1 cellular context compared by ENCODE assay signal in the genomic region with DNA sequence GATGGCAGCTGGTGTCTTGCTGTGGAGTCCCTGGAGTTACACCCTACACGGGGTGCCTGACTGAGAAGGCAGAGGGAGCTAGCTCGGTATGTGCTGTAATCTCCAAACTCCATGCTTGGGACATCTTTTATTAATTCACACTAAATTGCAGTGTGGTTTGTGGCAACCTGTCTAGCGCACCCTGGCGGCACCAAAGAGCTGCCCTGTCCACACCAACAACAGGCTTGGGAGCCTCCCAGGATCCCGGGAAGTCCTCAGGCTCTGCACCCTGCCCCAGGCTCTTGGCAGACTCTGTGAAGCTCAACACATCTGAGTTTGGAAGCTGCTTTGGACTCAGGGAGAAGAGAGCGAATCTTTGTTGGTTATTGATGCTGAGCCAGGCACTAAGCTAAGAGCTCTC.
TF ChIP-seq lines count a peak whose summit lies in the region.

No MANE protein-coding gene starts in this region.

TF ChIP-seq in A549, 52 proteins besides CTCF, POLR2A, EP300 and RAD21 (continued from another document):
- TF ChIP-seq, protein P1, sequence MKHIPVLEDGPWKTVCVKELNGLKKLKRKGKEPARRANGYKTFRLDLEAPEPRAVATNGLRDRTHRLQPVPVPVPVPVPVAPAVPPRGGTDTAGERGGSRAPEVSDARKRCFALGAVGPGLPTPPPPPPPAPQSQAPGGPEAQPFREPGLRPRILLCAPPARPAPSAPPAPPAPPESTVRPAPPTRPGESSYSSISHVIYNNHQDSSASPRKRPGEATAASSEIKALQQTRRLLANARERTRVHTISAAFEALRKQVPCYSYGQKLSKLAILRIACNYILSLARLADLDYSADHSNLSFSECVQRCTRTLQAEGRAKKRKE (CRISPR knock-in tag; IDR thresholded peaks at IDR 0.05; ENCODE audit: low read depth), result no peak
- TF ChIP-seq TFCP2L1 (CRISPR knock-in tag; IDR thresholded peaks at IDR 0.05) (no peak), HOXB13 (CRISPR knock-in tag; IDR thresholded peaks at IDR 0.05; ENCODE audit: low read depth) (no peak), ZSCAN20 (CRISPR knock-in tag; IDR thresholded peaks at IDR 0.05) (no peak), RNF2 (IDR thresholded peaks at IDR 0.05; ENCODE audit: borderline replicate concordance, low read depth) (no peak), HEYL (CRISPR knock-in tag; IDR thresholded peaks at IDR 0.05) (no peak), PHF8 (IDR thresholded peaks at IDR 0.05; ENCODE audit: borderline replicate concordance, low read depth) (no peak), NPAS2 (CRISPR knock-in tag; IDR thresholded peaks at IDR 0.05; ENCODE audit: borderline replicate concordance) (no peak), BHLHE40 (IDR thresholded peaks at IDR 0.05; ENCODE audit: low read depth, low read length) (no peak)
- TF ChIP-seq, protein P2, sequence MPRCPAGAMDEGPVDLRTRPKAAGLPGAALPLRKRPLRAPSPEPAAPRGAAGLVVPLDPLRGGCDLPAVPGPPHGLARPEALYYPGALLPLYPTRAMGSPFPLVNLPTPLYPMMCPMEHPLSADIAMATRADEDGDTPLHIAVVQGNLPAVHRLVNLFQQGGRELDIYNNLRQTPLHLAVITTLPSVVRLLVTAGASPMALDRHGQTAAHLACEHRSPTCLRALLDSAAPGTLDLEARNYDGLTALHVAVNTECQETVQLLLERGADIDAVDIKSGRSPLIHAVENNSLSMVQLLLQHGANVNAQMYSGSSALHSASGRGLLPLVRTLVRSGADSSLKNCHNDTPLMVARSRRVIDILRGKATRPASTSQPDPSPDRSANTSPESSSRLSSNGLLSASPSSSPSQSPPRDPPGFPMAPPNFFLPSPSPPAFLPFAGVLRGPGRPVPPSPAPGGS (IDR thresholded peaks at IDR 0.05), result no peak
